In genomic region chr19:45076029-45076850, GRCh38 we compare ENCODE assay signal across 1 cellular context.
TF ChIP-seq lines count a peak whose summit lies in the region.

TSS of gene ZNF296 (minus strand) at chr19:45076478. CDS start at chr19:45076373, 105 bp downstream.

TF ChIP-seq in HepG2, 621 proteins besides CTCF, POLR2A, EP300 and RAD21 (continued from another document and continues in another):
- TF ChIP-seq ZBTB40 (IDR thresholded peaks at IDR 0.05) (no peak), ZBTB40 (CRISPR knock-in tag; IDR thresholded peaks at IDR 0.05) (peak; percentile 62; the same call in 1 of the 2 replicates), AHR (CRISPR knock-in tag; IDR thresholded peaks at IDR 0.05) (0 out of 2 replicates have a peak, but pooled peaks have one; percentile 39), PITX1 (CRISPR knock-in tag; IDR thresholded peaks at IDR 0.05) (no peak), RXRB (CRISPR knock-in tag; IDR thresholded peaks at IDR 0.05; ENCODE audit: borderline replicate concordance) (peak; percentile 43), FOXP4 (CRISPR knock-in tag; IDR thresholded peaks at IDR 0.05) (0 out of 2 replicates have a peak, but pooled peaks have one; percentile 16), NKX3-1 (CRISPR knock-in tag; IDR thresholded peaks at IDR 0.05) (0 out of 2 replicates have a peak, but pooled peaks have one; percentile 16), ZNF709 (CRISPR knock-in tag; IDR thresholded peaks at IDR 0.05) (no peak), ZNF256 (CRISPR knock-in tag; conservative IDR thresholded peaks at IDR 0.05) (no peak; the same call in 1 of the 2 replicates), ZNF614 (CRISPR knock-in tag; IDR thresholded peaks at IDR 0.05; ENCODE audit: borderline replicate concordance) (no peak), NAIF1 (CRISPR knock-in tag; IDR thresholded peaks at IDR 0.05; ENCODE audit: borderline replicate concordance) (no peak), ZMYM2 (CRISPR knock-in tag; IDR thresholded peaks at IDR 0.05) (no peak), POLR2AphosphoS5 (IDR thresholded peaks at IDR 0.05; ENCODE audit: low read depth, low read length) (peak; percentile 70), ZNF574 (CRISPR knock-in tag; IDR thresholded peaks at IDR 0.05) (peak; percentile 83), MEF2D (CRISPR knock-in tag; IDR thresholded peaks at IDR 0.05) (no peak), HNRNPLL (IDR thresholded peaks at IDR 0.05; ENCODE audit: low read depth, low read length, poor library complexity, severe bottlenecking) (peak; percentile 75), ZBTB26 (CRISPR knock-in tag; IDR thresholded peaks at IDR 0.05; ENCODE audit: borderline replicate concordance) (no peak), RERE (CRISPR knock-in tag; IDR thresholded peaks at IDR 0.05; ENCODE audit: low read depth) (no peak), SKI (IDR thresholded peaks at IDR 0.05; ENCODE audit: partially characterized antibody) (peak; percentile 40), ZNF772 (CRISPR knock-in tag; IDR thresholded peaks at IDR 0.05) (0 out of 2 replicates have a peak, but pooled peaks have one; percentile 65), NRL (CRISPR knock-in tag; IDR thresholded peaks at IDR 0.05; ENCODE audit: borderline replicate concordance) (peak; percentile 54; the same call in 1 of the 2 replicates), REL (CRISPR knock-in tag; conservative IDR thresholded peaks at IDR 0.05) (no peak)
- TF ChIP-seq, protein P1, sequence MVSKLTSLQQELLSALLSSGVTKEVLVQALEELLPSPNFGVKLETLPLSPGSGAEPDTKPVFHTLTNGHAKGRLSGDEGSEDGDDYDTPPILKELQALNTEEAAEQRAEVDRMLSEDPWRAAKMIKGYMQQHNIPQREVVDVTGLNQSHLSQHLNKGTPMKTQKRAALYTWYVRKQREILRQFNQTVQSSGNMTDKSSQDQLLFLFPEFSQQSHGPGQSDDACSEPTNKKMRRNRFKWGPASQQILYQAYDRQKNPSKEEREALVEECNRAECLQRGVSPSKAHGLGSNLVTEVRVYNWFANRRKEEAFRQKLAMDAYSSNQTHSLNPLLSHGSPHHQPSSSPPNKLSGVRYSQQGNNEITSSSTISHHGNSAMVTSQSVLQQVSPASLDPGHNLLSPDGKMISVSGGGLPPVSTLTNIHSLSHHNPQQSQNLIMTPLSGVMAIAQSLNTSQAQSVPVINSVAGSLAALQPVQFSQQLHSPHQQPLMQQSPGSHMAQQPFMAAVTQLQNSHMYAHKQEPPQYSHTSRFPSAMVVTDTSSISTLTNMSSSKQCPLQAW (CRISPR knock-in tag; IDR thresholded peaks at IDR 0.05), result no peak
- TF ChIP-seq, protein P2, sequence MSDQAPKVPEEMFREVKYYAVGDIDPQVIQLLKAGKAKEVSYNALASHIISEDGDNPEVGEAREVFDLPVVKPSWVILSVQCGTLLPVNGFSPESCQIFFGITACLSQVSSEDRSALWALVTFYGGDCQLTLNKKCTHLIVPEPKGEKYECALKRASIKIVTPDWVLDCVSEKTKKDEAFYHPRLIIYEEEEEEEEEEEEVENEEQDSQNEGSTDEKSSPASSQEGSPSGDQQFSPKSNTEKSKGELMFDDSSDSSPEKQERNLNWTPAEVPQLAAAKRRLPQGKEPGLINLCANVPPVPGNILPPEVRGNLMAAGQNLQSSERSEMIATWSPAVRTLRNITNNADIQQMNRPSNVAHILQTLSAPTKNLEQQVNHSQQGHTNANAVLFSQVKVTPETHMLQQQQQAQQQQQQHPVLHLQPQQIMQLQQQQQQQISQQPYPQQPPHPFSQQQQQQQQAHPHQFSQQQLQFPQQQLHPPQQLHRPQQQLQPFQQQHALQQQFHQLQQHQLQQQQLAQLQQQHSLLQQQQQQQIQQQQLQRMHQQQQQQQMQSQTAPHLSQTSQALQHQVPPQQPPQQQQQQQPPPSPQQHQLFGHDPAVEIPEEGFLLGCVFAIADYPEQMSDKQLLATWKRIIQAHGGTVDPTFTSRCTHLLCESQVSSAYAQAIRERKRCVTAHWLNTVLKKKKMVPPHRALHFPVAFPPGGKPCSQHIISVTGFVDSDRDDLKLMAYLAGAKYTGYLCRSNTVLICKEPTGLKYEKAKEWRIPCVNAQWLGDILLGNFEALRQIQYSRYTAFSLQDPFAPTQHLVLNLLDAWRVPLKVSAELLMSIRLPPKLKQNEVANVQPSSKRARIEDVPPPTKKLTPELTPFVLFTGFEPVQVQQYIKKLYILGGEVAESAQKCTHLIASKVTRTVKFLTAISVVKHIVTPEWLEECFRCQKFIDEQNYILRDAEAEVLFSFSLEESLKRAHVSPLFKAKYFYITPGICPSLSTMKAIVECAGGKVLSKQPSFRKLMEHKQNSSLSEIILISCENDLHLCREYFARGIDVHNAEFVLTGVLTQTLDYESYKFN (CRISPR knock-in tag; conservative IDR thresholded peaks at IDR 0.05), result no peak
- TF ChIP-seq, protein P3, sequence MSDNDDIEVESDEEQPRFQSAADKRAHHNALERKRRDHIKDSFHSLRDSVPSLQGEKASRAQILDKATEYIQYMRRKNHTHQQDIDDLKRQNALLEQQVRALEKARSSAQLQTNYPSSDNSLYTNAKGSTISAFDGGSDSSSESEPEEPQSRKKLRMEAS (IDR thresholded peaks at IDR 0.05), result peak; percentile 97
